Comparison of ENCODE assay signal across 34 cellular contexts in the genomic region with DNA sequence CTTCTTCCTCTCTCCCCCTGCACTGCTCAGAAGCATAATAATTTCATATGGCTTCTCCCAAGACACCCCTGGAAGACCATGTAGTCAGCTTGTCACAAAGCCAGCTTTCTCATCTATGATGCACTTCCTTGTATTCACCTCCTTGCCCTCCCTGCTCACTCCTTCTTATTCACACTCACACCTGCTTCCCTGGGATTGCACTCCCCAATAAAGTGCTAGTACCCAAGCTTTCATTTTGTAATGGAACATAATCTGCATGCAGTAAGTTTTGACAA.
"Had no signal": no experiment of that assay in that cellular context is flagged by ENCODE, and none has a peak within 500 bp of the region (broad histone marks: within the 10 kb centered on the region; RNA-seq: fewer than 3 reads in every experiment).

No MANE protein-coding gene starts in this region.

- H3K36me3 ChIP-seq: adrenal gland, SJSA1 had no signal

- ATAC-seq: activated CD4-positive, CD25-positive, alpha-beta regulatory T cell treated with anti-CD3 and anti-CD28 coated beads, Interleukin-2, amount 50 U/mL, for 24 hours; activated naive CD4-positive, alpha-beta T cell treated with anti-CD3 and anti-CD28 coated beads, Interleukin-2, amount 50 U/mL, for 72 hours; activated T-cell treated with anti-CD3 and anti-CD28 coated beads, Interleukin-2, amount 50 U/mL, for 4 hours; body of pancreas had no signal

- H3K27me3 ChIP-seq: adrenal gland, body of pancreas, SJSA1 had no signal

- H3K27ac Mint-ChIP-seq: activated CD4-positive, alpha-beta memory T cell treated with anti-CD3 and anti-CD28 coated beads for 36 hours; activated CD4-positive, alpha-beta T cell treated with anti-CD3 and anti-CD28 coated beads for 36 hours; activated CD4-positive, alpha-beta T cell treated with anti-CD3 and anti-CD28 coated beads, Interleukin-2, amount 10 ng/mL, durations not matched to agents 7 days and 5 days; activated naive CD4-positive, alpha-beta T cell treated with anti-CD3 and anti-CD28 coated beads for 36 hours; activated naive CD4-positive, alpha-beta T cell treated with anti-CD3 and anti-CD28 coated beads, Interleukin-2, amount 50 U/mL, for 72 hours; activated T-helper 1 cell treated with anti-CD3 and anti-CD28 coated beads, Interleukin-12 subunit alpha, Interleukin-12 subunit beta, Interleukin-2, Interleukin-4 antibody, amounts not matched to agents 30 ng/mL and 10 ng/mL and 1 ng/mL, durations not matched to agents 14 hours and 24 hours and 36 hours; T-helper 1 cell treated with Interleukin-12 subunit alpha and Interleukin-12 subunit beta and Interleukin-4 antibody, amounts not matched to agents 30 μg/mL and 1 μg/mL, for 36 hours; T-helper 2 cell treated with Interferon-gamma antibody and Interleukin-4, amounts not matched to agents 5 μg/mL and 100 μg/mL, for 36 hours; WTC11 had no signal

- DNase-seq: activated CD4-positive, alpha-beta memory T cell treated with anti-CD3 and anti-CD28 coated beads for 36 hours; activated CD4-positive, alpha-beta T cell treated with anti-CD3 and anti-CD28 coated beads for 36 hours; activated CD4-positive, alpha-beta T cell treated with anti-CD3 and anti-CD28 coated beads, Interleukin-2, amount 10 ng/mL, durations not matched to agents 7 days and 5 days; activated CD8-positive, alpha-beta memory T cell treated with anti-CD3 and anti-CD28 coated beads, Interleukin-2, amount 50 U/mL, for 4 hours; activated gamma-delta T cell treated with Interleukin-2 at 50 U/mL for 16 hours; activated naive CD4-positive, alpha-beta T cell treated with anti-CD3 and anti-CD28 coated beads for 36 hours; activated T-cell treated with anti-CD3 and anti-CD28 coated beads for 4 hours; activated T-cell treated with anti-CD3 and anti-CD28 coated beads, Interleukin-2, amount 50 U/mL, for 4 hours; adrenal gland; body of pancreas; central memory CD4-positive, alpha-beta T cell; NCI-H1092 treated with DMSO at 0.1 percent for 48 hours; NCI-H1417; NCI-H146; NCI-H187; NCI-H2081; NCI-H226; NCI-H446 treated with DMSO at 0.1 percent for 48 hours; NCI-H524; NCI-H69; NK-92 treated with Interleukin-12 subunit alpha and Interleukin-12 subunit beta, amount 100 ng/mL, for 24 hours; PC-9; SHP77 treated with DMSO at 0.1 percent for 48 hours; SK-N-SH had no signal

- H3K4me3 ChIP-seq: adrenal gland, body of pancreas, PC-9, SJSA1 had no signal

- H3K27ac ChIP-seq: adrenal gland, body of pancreas, KMS-11, PC-9, SJSA1 had no signal

- H3K4me3 Mint-ChIP-seq: activated CD4-positive, alpha-beta memory T cell treated with anti-CD3 and anti-CD28 coated beads for 36 hours; activated CD4-positive, alpha-beta T cell treated with anti-CD3 and anti-CD28 coated beads for 36 hours; activated CD4-positive, alpha-beta T cell treated with anti-CD3 and anti-CD28 coated beads, Interleukin-2, amount 10 ng/mL, durations not matched to agents 7 days and 5 days; activated naive CD4-positive, alpha-beta T cell treated with anti-CD3 and anti-CD28 coated beads for 36 hours; activated T-cell treated with anti-CD3 and anti-CD28 coated beads, Interleukin-2, amount 50 U/mL, for 4 hours; activated T-helper 1 cell treated with anti-CD3 and anti-CD28 coated beads, Interleukin-12 subunit alpha, Interleukin-12 subunit beta, Interleukin-2, Interleukin-4 antibody, amounts not matched to agents 30 ng/mL and 10 ng/mL and 1 ng/mL, durations not matched to agents 14 hours and 24 hours and 36 hours; T-helper 1 cell treated with Interleukin-12 subunit alpha and Interleukin-12 subunit beta and Interleukin-4 antibody, amounts not matched to agents 30 μg/mL and 1 μg/mL, for 36 hours; T-helper 2 cell treated with Interferon-gamma antibody and Interleukin-4, amounts not matched to agents 5 μg/mL and 100 μg/mL, for 36 hours; WTC11 had no signal

- H3K36me3 Mint-ChIP-seq: activated CD4-positive, alpha-beta memory T cell treated with anti-CD3 and anti-CD28 coated beads for 36 hours; activated naive CD4-positive, alpha-beta T cell treated with anti-CD3 and anti-CD28 coated beads, Interleukin-2, amount 50 U/mL, for 72 hours; WTC11 had no signal

- H3K4me1 ChIP-seq: adrenal gland, body of pancreas, SJSA1 had no signal

- H3K4me1 Mint-ChIP-seq: activated CD4-positive, alpha-beta T cell treated with anti-CD3 and anti-CD28 coated beads for 36 hours; activated CD4-positive, alpha-beta T cell treated with anti-CD3 and anti-CD28 coated beads, Interleukin-2, amount 10 ng/mL, durations not matched to agents 7 days and 5 days had no signal

- H3K9me3 ChIP-seq: adrenal gland, body of pancreas, SJSA1, SK-N-SH had no signal

- H3K9me3 Mint-ChIP-seq: activated CD4-positive, alpha-beta memory T cell treated with anti-CD3 and anti-CD28 coated beads for 36 hours; activated CD4-positive, alpha-beta T cell treated with anti-CD3 and anti-CD28 coated beads, Interleukin-2, amount 10 ng/mL, durations not matched to agents 7 days and 5 days; activated naive CD4-positive, alpha-beta T cell treated with anti-CD3 and anti-CD28 coated beads for 36 hours; activated T-cell treated with anti-CD3 and anti-CD28 coated beads, Interleukin-2, amount 50 U/mL, for 4 hours; activated T-helper 1 cell treated with anti-CD3 and anti-CD28 coated beads, Interleukin-12 subunit alpha, Interleukin-12 subunit beta, Interleukin-2, Interleukin-4 antibody, amounts not matched to agents 30 ng/mL and 10 ng/mL and 1 ng/mL, durations not matched to agents 14 hours and 24 hours and 36 hours; T-helper 1 cell treated with Interleukin-12 subunit alpha and Interleukin-12 subunit beta and Interleukin-4 antibody, amounts not matched to agents 30 μg/mL and 1 μg/mL, for 36 hours; T-helper 2 cell treated with Interferon-gamma antibody and Interleukin-4, amounts not matched to agents 5 μg/mL and 100 μg/mL, for 36 hours had no signal

- FAIRE-seq: astrocyte, RCC 7860 had no signal
